In the genomic region with DNA sequence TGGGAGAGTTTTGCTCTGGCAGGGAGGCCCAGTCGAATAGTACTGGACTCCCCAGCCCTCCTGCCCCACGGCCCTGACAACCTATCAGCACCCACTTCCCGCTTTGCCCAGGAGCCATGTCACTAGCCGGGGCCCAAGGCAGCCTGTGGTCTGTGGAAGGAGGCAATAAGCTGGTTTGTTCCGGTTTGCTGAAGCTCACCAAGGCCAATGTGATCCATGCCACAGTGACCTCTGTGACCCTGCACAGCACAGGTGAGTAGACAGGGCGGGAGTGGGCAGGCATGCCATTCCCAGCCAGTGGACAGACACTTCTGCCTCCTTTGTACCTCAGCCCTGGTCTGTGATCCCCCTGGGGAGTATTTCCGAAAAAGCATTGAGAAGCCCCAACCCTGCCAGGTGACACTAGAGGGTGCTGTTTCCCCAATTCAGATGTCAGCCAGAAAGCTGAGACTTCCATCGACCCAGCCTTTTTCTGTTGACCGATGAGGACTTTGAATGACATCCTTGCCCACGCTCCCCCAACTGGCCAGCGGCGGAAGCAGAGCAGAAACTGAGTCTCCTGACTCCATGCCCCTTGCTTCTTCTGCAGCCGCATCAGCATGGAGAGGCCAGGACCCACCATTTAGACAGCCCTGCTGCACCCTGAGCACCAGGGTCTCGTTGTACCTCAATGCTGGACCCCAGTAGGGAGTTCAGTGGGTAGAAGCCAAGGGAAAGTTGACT, we compare ENCODE assay signal across 1 cellular context.
TF ChIP-seq lines count a peak whose summit lies in the region.

No MANE protein-coding gene starts in this region.

TF ChIP-seq in GM23338, 12 proteins besides CTCF, POLR2A, EP300 and RAD21 (continued from another document):
- TF ChIP-seq, protein P1, sequence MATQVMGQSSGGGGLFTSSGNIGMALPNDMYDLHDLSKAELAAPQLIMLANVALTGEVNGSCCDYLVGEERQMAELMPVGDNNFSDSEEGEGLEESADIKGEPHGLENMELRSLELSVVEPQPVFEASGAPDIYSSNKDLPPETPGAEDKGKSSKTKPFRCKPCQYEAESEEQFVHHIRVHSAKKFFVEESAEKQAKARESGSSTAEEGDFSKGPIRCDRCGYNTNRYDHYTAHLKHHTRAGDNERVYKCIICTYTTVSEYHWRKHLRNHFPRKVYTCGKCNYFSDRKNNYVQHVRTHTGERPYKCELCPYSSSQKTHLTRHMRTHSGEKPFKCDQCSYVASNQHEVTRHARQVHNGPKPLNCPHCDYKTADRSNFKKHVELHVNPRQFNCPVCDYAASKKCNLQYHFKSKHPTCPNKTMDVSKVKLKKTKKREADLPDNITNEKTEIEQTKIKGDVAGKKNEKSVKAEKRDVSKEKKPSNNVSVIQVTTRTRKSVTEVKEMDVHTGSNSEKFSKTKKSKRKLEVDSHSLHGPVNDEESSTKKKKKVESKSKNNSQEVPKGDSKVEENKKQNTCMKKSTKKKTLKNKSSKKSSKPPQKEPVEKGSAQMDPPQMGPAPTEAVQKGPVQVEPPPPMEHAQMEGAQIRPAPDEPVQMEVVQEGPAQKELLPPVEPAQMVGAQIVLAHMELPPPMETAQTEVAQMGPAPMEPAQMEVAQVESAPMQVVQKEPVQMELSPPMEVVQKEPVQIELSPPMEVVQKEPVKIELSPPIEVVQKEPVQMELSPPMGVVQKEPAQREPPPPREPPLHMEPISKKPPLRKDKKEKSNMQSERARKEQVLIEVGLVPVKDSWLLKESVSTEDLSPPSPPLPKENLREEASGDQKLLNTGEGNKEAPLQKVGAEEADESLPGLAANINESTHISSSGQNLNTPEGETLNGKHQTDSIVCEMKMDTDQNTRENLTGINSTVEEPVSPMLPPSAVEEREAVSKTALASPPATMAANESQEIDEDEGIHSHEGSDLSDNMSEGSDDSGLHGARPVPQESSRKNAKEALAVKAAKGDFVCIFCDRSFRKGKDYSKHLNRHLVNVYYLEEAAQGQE (IDR thresholded peaks at IDR 0.05; ENCODE audit: unreplicated experiment): no peak
- TF ChIP-seq POLR2AphosphoS5 (IDR thresholded peaks at IDR 0.05; ENCODE audit: low read depth) (no peak), EZH2phosphoT487 (IDR thresholded peaks at IDR 0.05; ENCODE audit: unreplicated experiment) (no peak), EZH2 (IDR thresholded peaks at IDR 0.05; ENCODE audit: low read depth, unreplicated experiment) (no peak), CREB1 (CRISPR knock-in tag; IDR thresholded peaks at IDR 0.05; ENCODE audit: low read depth) (no peak), ZNF114 (CRISPR knock-in tag; IDR thresholded peaks at IDR 0.05) (no peak)
- TF ChIP-seq, protein P2, sequence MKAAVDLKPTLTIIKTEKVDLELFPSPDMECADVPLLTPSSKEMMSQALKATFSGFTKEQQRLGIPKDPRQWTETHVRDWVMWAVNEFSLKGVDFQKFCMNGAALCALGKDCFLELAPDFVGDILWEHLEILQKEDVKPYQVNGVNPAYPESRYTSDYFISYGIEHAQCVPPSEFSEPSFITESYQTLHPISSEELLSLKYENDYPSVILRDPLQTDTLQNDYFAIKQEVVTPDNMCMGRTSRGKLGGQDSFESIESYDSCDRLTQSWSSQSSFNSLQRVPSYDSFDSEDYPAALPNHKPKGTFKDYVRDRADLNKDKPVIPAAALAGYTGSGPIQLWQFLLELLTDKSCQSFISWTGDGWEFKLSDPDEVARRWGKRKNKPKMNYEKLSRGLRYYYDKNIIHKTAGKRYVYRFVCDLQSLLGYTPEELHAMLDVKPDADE (IDR thresholded peaks at IDR 0.05): no peak
- TF ChIP-seq, protein P3, sequence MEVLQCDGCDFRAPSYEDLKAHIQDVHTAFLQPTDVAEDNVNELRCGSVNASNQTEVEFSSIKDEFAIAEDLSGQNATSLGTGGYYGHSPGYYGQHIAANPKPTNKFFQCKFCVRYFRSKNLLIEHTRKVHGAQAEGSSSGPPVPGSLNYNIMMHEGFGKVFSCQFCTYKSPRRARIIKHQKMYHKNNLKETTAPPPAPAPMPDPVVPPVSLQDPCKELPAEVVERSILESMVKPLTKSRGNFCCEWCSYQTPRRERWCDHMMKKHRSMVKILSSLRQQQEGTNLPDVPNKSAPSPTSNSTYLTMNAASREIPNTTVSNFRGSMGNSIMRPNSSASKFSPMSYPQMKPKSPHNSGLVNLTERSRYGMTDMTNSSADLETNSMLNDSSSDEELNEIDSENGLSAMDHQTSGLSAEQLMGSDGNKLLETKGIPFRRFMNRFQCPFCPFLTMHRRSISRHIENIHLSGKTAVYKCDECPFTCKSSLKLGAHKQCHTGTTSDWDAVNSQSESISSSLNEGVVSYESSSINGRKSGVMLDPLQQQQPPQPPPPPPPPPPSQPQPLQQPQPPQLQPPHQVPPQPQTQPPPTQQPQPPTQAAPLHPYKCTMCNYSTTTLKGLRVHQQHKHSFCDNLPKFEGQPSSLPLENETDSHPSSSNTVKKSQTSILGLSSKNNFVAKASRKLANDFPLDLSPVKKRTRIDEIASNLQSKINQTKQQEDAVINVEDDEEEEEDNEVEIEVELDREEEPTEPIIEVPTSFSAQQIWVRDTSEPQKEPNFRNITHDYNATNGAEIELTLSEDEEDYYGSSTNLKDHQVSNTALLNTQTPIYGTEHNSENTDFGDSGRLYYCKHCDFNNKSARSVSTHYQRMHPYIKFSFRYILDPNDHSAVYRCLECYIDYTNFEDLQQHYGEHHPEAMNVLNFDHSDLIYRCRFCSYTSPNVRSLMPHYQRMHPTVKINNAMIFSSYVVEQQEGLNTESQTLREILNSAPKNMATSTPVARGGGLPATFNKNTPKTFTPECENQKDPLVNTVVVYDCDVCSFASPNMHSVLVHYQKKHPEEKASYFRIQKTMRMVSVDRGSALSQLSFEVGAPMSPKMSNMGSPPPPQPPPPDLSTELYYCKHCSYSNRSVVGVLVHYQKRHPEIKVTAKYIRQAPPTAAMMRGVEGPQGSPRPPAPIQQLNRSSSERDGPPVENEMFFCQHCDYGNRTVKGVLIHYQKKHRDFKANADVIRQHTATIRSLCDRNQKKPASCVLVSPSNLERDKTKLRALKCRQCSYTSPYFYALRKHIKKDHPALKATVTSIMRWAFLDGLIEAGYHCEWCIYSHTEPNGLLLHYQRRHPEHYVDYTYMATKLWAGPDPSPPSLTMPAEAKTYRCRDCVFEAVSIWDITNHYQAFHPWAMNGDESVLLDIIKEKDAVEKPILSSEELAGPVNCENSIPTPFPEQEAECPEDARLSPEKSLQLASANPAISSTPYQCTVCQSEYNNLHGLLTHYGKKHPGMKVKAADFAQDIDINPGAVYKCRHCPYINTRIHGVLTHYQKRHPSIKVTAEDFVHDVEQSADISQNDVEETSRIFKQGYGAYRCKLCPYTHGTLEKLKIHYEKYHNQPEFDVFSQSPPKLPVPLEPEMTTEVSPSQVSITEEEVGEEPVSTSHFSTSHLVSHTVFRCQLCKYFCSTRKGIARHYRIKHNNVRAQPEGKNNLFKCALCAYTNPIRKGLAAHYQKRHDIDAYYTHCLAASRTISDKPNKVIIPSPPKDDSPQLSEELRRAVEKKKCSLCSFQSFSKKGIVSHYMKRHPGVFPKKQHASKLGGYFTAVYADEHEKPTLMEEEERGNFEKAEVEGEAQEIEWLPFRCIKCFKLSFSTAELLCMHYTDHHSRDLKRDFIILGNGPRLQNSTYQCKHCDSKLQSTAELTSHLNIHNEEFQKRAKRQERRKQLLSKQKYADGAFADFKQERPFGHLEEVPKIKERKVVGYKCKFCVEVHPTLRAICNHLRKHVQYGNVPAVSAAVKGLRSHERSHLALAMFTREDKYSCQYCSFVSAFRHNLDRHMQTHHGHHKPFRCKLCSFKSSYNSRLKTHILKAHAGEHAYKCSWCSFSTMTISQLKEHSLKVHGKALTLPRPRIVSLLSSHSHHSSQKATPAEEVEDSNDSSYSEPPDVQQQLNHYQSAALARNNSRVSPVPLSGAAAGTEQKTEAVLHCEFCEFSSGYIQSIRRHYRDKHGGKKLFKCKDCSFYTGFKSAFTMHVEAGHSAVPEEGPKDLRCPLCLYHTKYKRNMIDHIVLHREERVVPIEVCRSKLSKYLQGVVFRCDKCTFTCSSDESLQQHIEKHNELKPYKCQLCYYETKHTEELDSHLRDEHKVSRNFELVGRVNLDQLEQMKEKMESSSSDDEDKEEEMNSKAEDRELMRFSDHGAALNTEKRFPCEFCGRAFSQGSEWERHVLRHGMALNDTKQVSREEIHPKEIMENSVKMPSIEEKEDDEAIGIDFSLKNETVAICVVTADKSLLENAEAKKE (CRISPR knock-in tag; IDR thresholded peaks at IDR 0.05): no peak
TF ChIP-seq in GM23338: peak in this region for 0.
